ENCODE assay signal across 1 cellular context in the genomic region with DNA sequence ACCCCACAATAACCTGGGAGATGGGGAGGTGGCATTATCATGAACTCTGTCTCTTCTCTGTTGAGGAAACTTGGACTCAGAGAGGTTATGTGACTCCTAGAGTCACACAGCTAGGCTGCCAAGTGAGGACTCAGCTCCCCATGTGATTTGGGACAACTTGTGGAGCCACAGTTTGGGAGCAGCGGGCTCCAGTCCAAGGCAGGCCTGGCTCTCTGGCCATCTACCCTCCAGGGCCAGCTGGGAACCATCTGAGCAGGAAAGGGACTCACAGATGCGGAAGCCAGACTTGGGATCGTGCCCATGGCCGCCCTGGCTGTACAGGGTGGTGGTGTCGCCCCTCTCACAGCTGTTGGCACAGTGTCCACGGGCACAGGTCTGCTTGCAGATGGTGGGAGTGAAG.
TF ChIP-seq lines count a peak whose summit lies in the region.

No MANE protein-coding gene starts in this region.

TF ChIP-seq in GM23338, 12 proteins besides CTCF, POLR2A, EP300 and RAD21 (continued from another document):
- TF ChIP-seq, protein P1, sequence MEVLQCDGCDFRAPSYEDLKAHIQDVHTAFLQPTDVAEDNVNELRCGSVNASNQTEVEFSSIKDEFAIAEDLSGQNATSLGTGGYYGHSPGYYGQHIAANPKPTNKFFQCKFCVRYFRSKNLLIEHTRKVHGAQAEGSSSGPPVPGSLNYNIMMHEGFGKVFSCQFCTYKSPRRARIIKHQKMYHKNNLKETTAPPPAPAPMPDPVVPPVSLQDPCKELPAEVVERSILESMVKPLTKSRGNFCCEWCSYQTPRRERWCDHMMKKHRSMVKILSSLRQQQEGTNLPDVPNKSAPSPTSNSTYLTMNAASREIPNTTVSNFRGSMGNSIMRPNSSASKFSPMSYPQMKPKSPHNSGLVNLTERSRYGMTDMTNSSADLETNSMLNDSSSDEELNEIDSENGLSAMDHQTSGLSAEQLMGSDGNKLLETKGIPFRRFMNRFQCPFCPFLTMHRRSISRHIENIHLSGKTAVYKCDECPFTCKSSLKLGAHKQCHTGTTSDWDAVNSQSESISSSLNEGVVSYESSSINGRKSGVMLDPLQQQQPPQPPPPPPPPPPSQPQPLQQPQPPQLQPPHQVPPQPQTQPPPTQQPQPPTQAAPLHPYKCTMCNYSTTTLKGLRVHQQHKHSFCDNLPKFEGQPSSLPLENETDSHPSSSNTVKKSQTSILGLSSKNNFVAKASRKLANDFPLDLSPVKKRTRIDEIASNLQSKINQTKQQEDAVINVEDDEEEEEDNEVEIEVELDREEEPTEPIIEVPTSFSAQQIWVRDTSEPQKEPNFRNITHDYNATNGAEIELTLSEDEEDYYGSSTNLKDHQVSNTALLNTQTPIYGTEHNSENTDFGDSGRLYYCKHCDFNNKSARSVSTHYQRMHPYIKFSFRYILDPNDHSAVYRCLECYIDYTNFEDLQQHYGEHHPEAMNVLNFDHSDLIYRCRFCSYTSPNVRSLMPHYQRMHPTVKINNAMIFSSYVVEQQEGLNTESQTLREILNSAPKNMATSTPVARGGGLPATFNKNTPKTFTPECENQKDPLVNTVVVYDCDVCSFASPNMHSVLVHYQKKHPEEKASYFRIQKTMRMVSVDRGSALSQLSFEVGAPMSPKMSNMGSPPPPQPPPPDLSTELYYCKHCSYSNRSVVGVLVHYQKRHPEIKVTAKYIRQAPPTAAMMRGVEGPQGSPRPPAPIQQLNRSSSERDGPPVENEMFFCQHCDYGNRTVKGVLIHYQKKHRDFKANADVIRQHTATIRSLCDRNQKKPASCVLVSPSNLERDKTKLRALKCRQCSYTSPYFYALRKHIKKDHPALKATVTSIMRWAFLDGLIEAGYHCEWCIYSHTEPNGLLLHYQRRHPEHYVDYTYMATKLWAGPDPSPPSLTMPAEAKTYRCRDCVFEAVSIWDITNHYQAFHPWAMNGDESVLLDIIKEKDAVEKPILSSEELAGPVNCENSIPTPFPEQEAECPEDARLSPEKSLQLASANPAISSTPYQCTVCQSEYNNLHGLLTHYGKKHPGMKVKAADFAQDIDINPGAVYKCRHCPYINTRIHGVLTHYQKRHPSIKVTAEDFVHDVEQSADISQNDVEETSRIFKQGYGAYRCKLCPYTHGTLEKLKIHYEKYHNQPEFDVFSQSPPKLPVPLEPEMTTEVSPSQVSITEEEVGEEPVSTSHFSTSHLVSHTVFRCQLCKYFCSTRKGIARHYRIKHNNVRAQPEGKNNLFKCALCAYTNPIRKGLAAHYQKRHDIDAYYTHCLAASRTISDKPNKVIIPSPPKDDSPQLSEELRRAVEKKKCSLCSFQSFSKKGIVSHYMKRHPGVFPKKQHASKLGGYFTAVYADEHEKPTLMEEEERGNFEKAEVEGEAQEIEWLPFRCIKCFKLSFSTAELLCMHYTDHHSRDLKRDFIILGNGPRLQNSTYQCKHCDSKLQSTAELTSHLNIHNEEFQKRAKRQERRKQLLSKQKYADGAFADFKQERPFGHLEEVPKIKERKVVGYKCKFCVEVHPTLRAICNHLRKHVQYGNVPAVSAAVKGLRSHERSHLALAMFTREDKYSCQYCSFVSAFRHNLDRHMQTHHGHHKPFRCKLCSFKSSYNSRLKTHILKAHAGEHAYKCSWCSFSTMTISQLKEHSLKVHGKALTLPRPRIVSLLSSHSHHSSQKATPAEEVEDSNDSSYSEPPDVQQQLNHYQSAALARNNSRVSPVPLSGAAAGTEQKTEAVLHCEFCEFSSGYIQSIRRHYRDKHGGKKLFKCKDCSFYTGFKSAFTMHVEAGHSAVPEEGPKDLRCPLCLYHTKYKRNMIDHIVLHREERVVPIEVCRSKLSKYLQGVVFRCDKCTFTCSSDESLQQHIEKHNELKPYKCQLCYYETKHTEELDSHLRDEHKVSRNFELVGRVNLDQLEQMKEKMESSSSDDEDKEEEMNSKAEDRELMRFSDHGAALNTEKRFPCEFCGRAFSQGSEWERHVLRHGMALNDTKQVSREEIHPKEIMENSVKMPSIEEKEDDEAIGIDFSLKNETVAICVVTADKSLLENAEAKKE (CRISPR knock-in tag; IDR thresholded peaks at IDR 0.05) = no peak
- TF ChIP-seq STAT1 (IDR thresholded peaks at IDR 0.05; ENCODE audit: unreplicated experiment) (no peak), ZNF114 (CRISPR knock-in tag; IDR thresholded peaks at IDR 0.05) (no peak), EZH2 (IDR thresholded peaks at IDR 0.05; ENCODE audit: low read depth, unreplicated experiment) (no peak), EZH2phosphoT487 (IDR thresholded peaks at IDR 0.05; ENCODE audit: unreplicated experiment) (no peak), JUNB (IDR thresholded peaks at IDR 0.05; ENCODE audit: unreplicated experiment) (no peak), POLR2AphosphoS5 (IDR thresholded peaks at IDR 0.05; ENCODE audit: low read depth) (no peak), ETS1 (IDR thresholded peaks at IDR 0.05) (no peak), NANOG (IDR thresholded peaks at IDR 0.05; ENCODE audit: borderline replicate concordance) (no peak), ZNF331 (CRISPR knock-in tag; IDR thresholded peaks at IDR 0.05; ENCODE audit: low read depth) (no peak)
- TF ChIP-seq, protein P2, sequence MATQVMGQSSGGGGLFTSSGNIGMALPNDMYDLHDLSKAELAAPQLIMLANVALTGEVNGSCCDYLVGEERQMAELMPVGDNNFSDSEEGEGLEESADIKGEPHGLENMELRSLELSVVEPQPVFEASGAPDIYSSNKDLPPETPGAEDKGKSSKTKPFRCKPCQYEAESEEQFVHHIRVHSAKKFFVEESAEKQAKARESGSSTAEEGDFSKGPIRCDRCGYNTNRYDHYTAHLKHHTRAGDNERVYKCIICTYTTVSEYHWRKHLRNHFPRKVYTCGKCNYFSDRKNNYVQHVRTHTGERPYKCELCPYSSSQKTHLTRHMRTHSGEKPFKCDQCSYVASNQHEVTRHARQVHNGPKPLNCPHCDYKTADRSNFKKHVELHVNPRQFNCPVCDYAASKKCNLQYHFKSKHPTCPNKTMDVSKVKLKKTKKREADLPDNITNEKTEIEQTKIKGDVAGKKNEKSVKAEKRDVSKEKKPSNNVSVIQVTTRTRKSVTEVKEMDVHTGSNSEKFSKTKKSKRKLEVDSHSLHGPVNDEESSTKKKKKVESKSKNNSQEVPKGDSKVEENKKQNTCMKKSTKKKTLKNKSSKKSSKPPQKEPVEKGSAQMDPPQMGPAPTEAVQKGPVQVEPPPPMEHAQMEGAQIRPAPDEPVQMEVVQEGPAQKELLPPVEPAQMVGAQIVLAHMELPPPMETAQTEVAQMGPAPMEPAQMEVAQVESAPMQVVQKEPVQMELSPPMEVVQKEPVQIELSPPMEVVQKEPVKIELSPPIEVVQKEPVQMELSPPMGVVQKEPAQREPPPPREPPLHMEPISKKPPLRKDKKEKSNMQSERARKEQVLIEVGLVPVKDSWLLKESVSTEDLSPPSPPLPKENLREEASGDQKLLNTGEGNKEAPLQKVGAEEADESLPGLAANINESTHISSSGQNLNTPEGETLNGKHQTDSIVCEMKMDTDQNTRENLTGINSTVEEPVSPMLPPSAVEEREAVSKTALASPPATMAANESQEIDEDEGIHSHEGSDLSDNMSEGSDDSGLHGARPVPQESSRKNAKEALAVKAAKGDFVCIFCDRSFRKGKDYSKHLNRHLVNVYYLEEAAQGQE (IDR thresholded peaks at IDR 0.05; ENCODE audit: unreplicated experiment) = no peak
